16 cellular contexts compared by ENCODE assay signal in the genomic region with DNA sequence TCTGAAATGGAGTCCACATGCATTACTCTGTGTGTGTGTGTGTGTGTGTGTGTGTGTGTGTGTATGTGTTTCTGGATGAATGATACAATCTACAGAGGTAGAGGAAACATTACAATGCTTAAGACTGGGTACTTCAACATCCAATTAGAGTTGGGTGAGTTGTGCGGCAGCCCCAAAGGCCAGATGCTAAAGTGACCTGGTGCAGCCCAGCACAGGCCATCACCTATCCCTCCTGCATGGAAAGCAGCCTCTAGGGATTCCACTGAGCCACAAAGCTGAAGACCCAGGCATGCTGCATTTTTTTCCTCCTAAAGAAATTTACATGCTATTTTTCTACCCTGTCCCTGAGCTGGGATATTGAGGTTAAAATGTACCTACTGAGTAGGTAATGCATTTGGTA.
DNase-seq lines count a peak whose midpoint lies in the region; TF ChIP-seq lines count a peak whose summit lies in the region.
"Had no signal": no experiment of that assay in that cellular context is flagged by ENCODE, and none has a peak within 500 bp of the region (broad histone marks: within the 10 kb centered on the region; RNA-seq: fewer than 3 reads in every experiment).

No MANE protein-coding gene starts in this region.

- H3K9me3 ChIP-seq in sigmoid colon (no peaks in the 10 kb centered on the region), BE2C (no peaks in the 10 kb centered on the region)
- H3K9me3 ChIP-seq: A549, BLaER1 had no signal

- TF ChIP-seq POLR2A in sigmoid colon (IDR thresholded peaks at IDR 0.05): no peak

- WGBS in sigmoid colon, 2 donors: 96 to 100% methylated on average over 1 of the region's 1 CpG

- TF ChIP-seq EP300 in sigmoid colon (IDR thresholded peaks at IDR 0.05): no peak

- H3K4me3 ChIP-seq in sigmoid colon: no peak overlapping the region
- H3K4me3 ChIP-seq in BE2C (ENCODE audit: low read depth, low read length): no peak overlapping the region
- H3K4me3 ChIP-seq: A549, BLaER1 had no signal

- intact Hi-C loops in sigmoid colon (cut with DNase I): loop anchor here (5.0 kb wide), 1 partner anchor 56 kb away; no protein-coding TSS in a partner anchor

- no peak for TF ChIP-seq CTCF in sigmoid colon (IDR thresholded peaks at IDR 0.05)
- no peak for TF ChIP-seq CTCF in BE2C (IDR thresholded peaks at IDR 0.05; ENCODE audit: low read depth, low read length)

- peak overlapping the region in 3 of 4 donors; percentile 49 to 75 (median 54) for H3K27ac ChIP-seq in sigmoid colon
- H3K27ac ChIP-seq: 22Rv1, A549, BLaER1 had no signal

- peaks cover 0 to 56% (median 53%) of the 10 kb centered on the region in 4 donors for H3K4me1 ChIP-seq in sigmoid colon
- H3K4me1 ChIP-seq in BE2C: peaks cover 10% of the 10 kb centered on the region
- H3K4me1 ChIP-seq: BLaER1 had no signal

- DNase-seq in NCI-H82 (lab: John Stamatoyannopoulos, UW) (peak; percentile 26), NCI-H82 treated with DMSO at 0.1 percent for 48 hours (lab: John Stamatoyannopoulos, UW; ENCODE audit: unreplicated experiment) (no peak), islet precursor cell (peak; percentile 56), sigmoid colon (no peak), BE2C (no peak), middle frontal gyrus (ENCODE audit: extremely low spot score, low spot score) (no peak), SKM-1 treated with dmso at 0.1 percent for 144 hours (lab: John Stamatoyannopoulos, UW; ENCODE audit: unreplicated experiment) (no peak)
- DNase-seq: AML-193; CD4-positive, alpha-beta memory T cell; DMS153; DMS79; GDM1; H9 had no signal

- no peaks in the 10 kb centered on the region for H3K27me3 ChIP-seq in sigmoid colon
- no peaks in the 10 kb centered on the region for H3K27me3 ChIP-seq in BE2C
- H3K27me3 ChIP-seq: BLaER1 had no signal

- no peaks in the 10 kb centered on the region for H3K36me3 ChIP-seq in sigmoid colon
- no peaks in the 10 kb centered on the region for H3K36me3 ChIP-seq in BE2C
- H3K36me3 ChIP-seq: BLaER1 had no signal

Comparison
In these comparisons a context has a peak if more than half of its experiments do, and no peak if none do; other contexts are left out.
1. DNase-seq: peak in NCI-H82 (single experiment) and islet precursor cell (single experiment); none in NCI-H82 treated with DMSO at 0.1 percent for 48 hours (single experiment), sigmoid colon (single experiment), BE2C (single experiment), middle frontal gyrus (single experiment) and SKM-1 treated with dmso at 0.1 percent for 144 hours (single experiment).